Comparison of ENCODE assay signal across 16 cellular contexts in genomic region chr17:6259899-6260298, GRCh38.
A peak's percentile ranks its signal among the peaks of the same experiment; 100 is the strongest.
DNase-seq lines count a peak whose midpoint lies in the region; ATAC-seq and TF ChIP-seq lines count a peak whose summit lies in the region.
"Had no signal": no experiment of that assay in that cellular context is flagged by ENCODE, and none has a peak within 500 bp of the region (broad histone marks: within the 10 kb centered on the region; RNA-seq: fewer than 3 reads in every experiment).

No MANE protein-coding gene starts in this region.

- H3K4me3 ChIP-seq in MM.1S (ENCODE audit: low read length) = no peak overlapping the region
- no peak overlapping the region for H3K4me3 ChIP-seq in epithelial cell of esophagus (ENCODE audit: low read length)
- H3K4me3 ChIP-seq in mesendoderm (ENCODE audit: low read length) = no peak overlapping the region

- no peak overlapping the region for H2BK120ac ChIP-seq in mesendoderm (ENCODE audit: low read depth, low read length)

- no peak overlapping the region for H2BK15ac ChIP-seq in mesendoderm (replicated peaks; ENCODE audit: low read depth)

- H2AFZ ChIP-seq in MM.1S (ENCODE audit: low read length) = no peak overlapping the region

- H3K79me1 ChIP-seq in mesendoderm (ENCODE audit: low read length) = no peaks in the 10 kb centered on the region

- no peaks in the 10 kb centered on the region for H3K4me1 ChIP-seq in MM.1S (ENCODE audit: low read length)
- peaks cover 3% of the 10 kb centered on the region for H3K4me1 ChIP-seq in mesendoderm (ENCODE audit: control insufficient read depth, low read depth, low read length)

- H3K9ac ChIP-seq in MM.1S (ENCODE audit: low read length) = no peak overlapping the region
- H3K9ac ChIP-seq in mesendoderm (ENCODE audit: low read length) = no peak overlapping the region

- H3K56ac ChIP-seq in mesendoderm (ENCODE audit: low read length) = no peak overlapping the region

- no peaks in the 10 kb centered on the region for H3K36me3 ChIP-seq in MM.1S (replicated peaks; ENCODE audit: insufficient read depth, low read length)
- H3K36me3 ChIP-seq in mesendoderm (ENCODE audit: control insufficient read depth, insufficient read depth, low read length) = no peaks in the 10 kb centered on the region

- no CpG with 5 or more reads among the region's 11 CpGs for WGBS in mesendoderm (ENCODE audit: extremely low coverage, insufficient coverage, low lambda C conversion rate)

- no peak overlapping the region for H2BK5ac ChIP-seq in mesendoderm (ENCODE audit: low read length)

- no peaks in the 10 kb centered on the region for H3K9me3 ChIP-seq in MM.1S (replicated peaks; ENCODE audit: insufficient read depth, low read length)

- H3K79me2 ChIP-seq in MM.1S (ENCODE audit: low read length) (no peaks in the 10 kb centered on the region), mesendoderm (ENCODE audit: control insufficient read depth, insufficient read depth, low read length) (no peaks in the 10 kb centered on the region)

- ATAC-seq in HG02840 (IDR thresholded peaks at IDR 0.05; ENCODE audit: low FRiP score, unreplicated experiment) (no peak), left lobe of liver (no peak)
- ATAC-seq: HCT116 had no signal

- H3K4ac ChIP-seq in mesendoderm (ENCODE audit: low read depth, low read length) = no peak overlapping the region

- no peak overlapping the region for H4K8ac ChIP-seq in mesendoderm (ENCODE audit: low read depth, low read length)

- H3K23ac ChIP-seq in mesendoderm (ENCODE audit: low read length) = no peak overlapping the region

- H3K9me2 ChIP-seq in MM.1S (replicated peaks; ENCODE audit: insufficient read depth, low read length) = no peaks in the 10 kb centered on the region

- no peak overlapping the region for H2AK5ac ChIP-seq in mesendoderm (ENCODE audit: low read length)

- no peak overlapping the region for H3K18ac ChIP-seq in mesendoderm (ENCODE audit: low read length)

- H3K27ac ChIP-seq in MM.1S (ENCODE audit: low read length) (no peak overlapping the region), mesendoderm (ENCODE audit: low read depth, low read length) (no peak overlapping the region)

- no peaks in the 10 kb centered on the region for H3K27me3 ChIP-seq in MM.1S (replicated peaks; ENCODE audit: insufficient read depth, low read length)
- H3K27me3 ChIP-seq in mesendoderm (ENCODE audit: insufficient read depth, low read length, poor library complexity) = no peaks in the 10 kb centered on the region

- H3F3A ChIP-seq in MM.1S (ENCODE audit: insufficient read depth, low read length) = no peaks in the 10 kb centered on the region

- H3K4me2 ChIP-seq in MM.1S (ENCODE audit: low read depth, low read length) (no peak overlapping the region), mesendoderm (ENCODE audit: low read length) (no peak overlapping the region)

- H4K20me1 ChIP-seq in MM.1S (ENCODE audit: insufficient read depth, low read length) = no peaks in the 10 kb centered on the region

- DNase-seq in MM.1S (peak; percentile 24), epithelial cell of esophagus (ENCODE audit: low read depth) (peak; percentile 4), mesendoderm (peak; percentile 18), left lobe of liver (ENCODE audit: low spot score) (no peak), NCI-H1048 (lab: John Stamatoyannopoulos, UW) (no peak)
- DNase-seq: C1 segment of cervical spinal cord; Calu3; CD4-positive, alpha-beta memory T cell; COR-L47; DMS53; DMS79 treated with DMSO at 0.1 percent for 48 hours; GF-D8; GOT3; H7 had no signal

- no peak for TF ChIP-seq CTCF in MM.1S (IDR thresholded peaks at IDR 0.05; ENCODE audit: low read length)
- no peak for TF ChIP-seq CTCF in epithelial cell of esophagus (IDR thresholded peaks at IDR 0.05; ENCODE audit: insufficient read depth, low read depth, low read length, missing control alignments)

- H4K5ac ChIP-seq in mesendoderm (ENCODE audit: low read length) = no peak overlapping the region

Comparison
In these comparisons a context has a peak if more than half of its experiments do, and no peak if none do; other contexts are left out.
1. DNase-seq: peak in MM.1S (single experiment), epithelial cell of esophagus (single experiment) and mesendoderm (single experiment); none in left lobe of liver (single experiment) and NCI-H1048 (single experiment).